In genomic region chr19:1399745-1400144, GRCh38 we compare ENCODE assay signal across 17 cellular contexts. TPM values are rescaled to one million over a fixed set of nuclear protein-coding genes. Genes with fewer than 3 reads are reported as not detected.
DNase-seq lines count a peak whose midpoint lies in the region; ATAC-seq, FAIRE-seq and TF ChIP-seq lines count a peak whose summit lies in the region.
"Had no signal": no experiment of that assay in that cellular context is flagged by ENCODE, and none has a peak within 500 bp of the region (broad histone marks: within the 10 kb centered on the region; RNA-seq: fewer than 3 reads in every experiment).

No MANE protein-coding gene starts in this region.

- intact Hi-C loops in body of pancreas (cut with DNase I): no loop called here
- intact Hi-C loops in psoas muscle (cut with DNase I): loop anchor here (2.0 to 10.0 kb wide), 3 partner anchors 15 to 825 kb away; partner anchors contain the start of genes BSG (in 1 of the 2) and FAM174C (in 1 of the 2)
- intact Hi-C loops in activated CD8-positive, alpha-beta T cell treated with anti-CD3 and anti-CD28 coated beads for 36 hours (cut with micrococcal nuclease): loop anchor here (2.0 kb wide), 1 partner anchor 15 kb away; no protein-coding TSS in a partner anchor

- TF ChIP-seq CTCF in body of pancreas (IDR thresholded peaks at IDR 0.05) (no peak), psoas muscle (IDR thresholded peaks at IDR 0.05) (no peak), omental fat pad (IDR thresholded peaks at IDR 0.05) (no peak), D721Med (IDR thresholded peaks at IDR 0.05; ENCODE audit: insufficient read depth, missing control alignments) (no peak)
- TF ChIP-seq CTCF in activated CD8-positive, alpha-beta T cell treated with anti-CD3 and anti-CD28 coated beads for 36 hours (IDR thresholded peaks at IDR 0.05): no peak

- no peak for DNase-seq in stimulated activated naive CD8-positive, alpha-beta T cell treated with anti-CD3 and anti-CD28 coated beads, Interleukin-15, amount 100 ng/mL, for 72 hours
- DNase-seq in stimulated activated naive CD8-positive, alpha-beta T cell treated with anti-CD3 and anti-CD28 coated beads, Interleukin-15, Interleukin-2, amounts not matched to agents 100 U/mL and 50 U/mL, for 24 hours: no peak
- DNase-seq in body of pancreas (no peak), psoas muscle (no peak), omental fat pad (ENCODE audit: low spot score) (no peak), D721Med (ENCODE audit: insufficient read length, low spot score) (no peak)
- DNase-seq in activated CD8-positive, alpha-beta T cell treated with anti-CD3 and anti-CD28 coated beads for 36 hours: no peak
- DNase-seq: CD8-positive, alpha-beta memory T cell; GF-D8; H7; NCI-H2081 treated with DMSO at 0.1 percent for 48 hours; NCI-H510A; NCI-H774; RPMI8226; SIG-M5 had no signal

- no peak overlapping the region for H3K27ac Mint-ChIP-seq in stimulated activated naive CD8-positive, alpha-beta T cell treated with anti-CD3 and anti-CD28 coated beads, Interleukin-15, amount 100 ng/mL, for 72 hours
- H3K27ac Mint-ChIP-seq in activated CD8-positive, alpha-beta T cell treated with anti-CD3 and anti-CD28 coated beads for 36 hours: no peak overlapping the region

- TF ChIP-seq POLR2A in body of pancreas (IDR thresholded peaks at IDR 0.05): no peak

- peaks cover 16% of the 10 kb centered on the region for H3K27me3 Mint-ChIP-seq in stimulated activated naive CD8-positive, alpha-beta T cell treated with anti-CD3 and anti-CD28 coated beads, Interleukin-15, amount 100 ng/mL, for 72 hours
- peaks cover 5% of the 10 kb centered on the region for H3K27me3 Mint-ChIP-seq in activated CD8-positive, alpha-beta T cell treated with anti-CD3 and anti-CD28 coated beads for 36 hours

- no peaks in the 10 kb centered on the region for H3K27me3 ChIP-seq in body of pancreas
- H3K27me3 ChIP-seq in psoas muscle (ENCODE audit: insufficient read depth in 3 of 3, low read length in 2 of 3): no peaks in the 10 kb centered on the region

- POLR2A ChIA-PET in activated CD8-positive, alpha-beta T cell treated with anti-CD3 and anti-CD28 coated beads for 36 hours (lab: Charles Lee): no interaction called here

- no peak overlapping the region for H3K4me3 Mint-ChIP-seq in stimulated activated naive CD8-positive, alpha-beta T cell treated with anti-CD3 and anti-CD28 coated beads, Interleukin-15, amount 100 ng/mL, for 72 hours
- H3K4me3 Mint-ChIP-seq in activated CD8-positive, alpha-beta T cell treated with anti-CD3 and anti-CD28 coated beads for 36 hours: no peak overlapping the region

- H3K27ac ChIP-seq in body of pancreas (peak overlapping the region; percentile 75 to 87 (median 84)), psoas muscle (peak overlapping the region; percentile 16)

- no peak for FAIRE-seq in D721Med (lab: Jason Lieb, UNC)
- FAIRE-seq: GM12892 had no signal

- H3K36me3 ChIP-seq in body of pancreas (replicated peaks in 1 of 2; ENCODE audit: insufficient read depth in 1 of 2, low read depth in 2 of 2) (no peaks in the 10 kb centered on the region), psoas muscle (ENCODE audit: insufficient read depth in 1 of 2, low read depth in 1 of 2) (peaks cover 0 to 21% of the 10 kb centered on the region in 2 donors)

- H3K4me1 ChIP-seq in body of pancreas: peaks cover 72% of the 10 kb centered on the region
- peaks cover 25% of the 10 kb centered on the region for H3K4me1 ChIP-seq in psoas muscle

- H3K9me3 ChIP-seq in body of pancreas: no peaks in the 10 kb centered on the region
- no peaks in the 10 kb centered on the region for H3K9me3 ChIP-seq in psoas muscle

- H3K36me3 Mint-ChIP-seq in activated CD8-positive, alpha-beta T cell treated with anti-CD3 and anti-CD28 coated beads for 36 hours (ENCODE audit: low read depth): no peaks in the 10 kb centered on the region
- H3K36me3 Mint-ChIP-seq: CD8-positive, alpha-beta memory T cell had no signal

- peak; percentile 14 for ATAC-seq in stimulated activated naive CD8-positive, alpha-beta T cell treated with anti-CD3 and anti-CD28 coated beads, Interleukin-15, amount 100 ng/mL, for 72 hours
- ATAC-seq in stimulated activated naive CD8-positive, alpha-beta T cell treated with anti-CD3 and anti-CD28 coated beads, Interleukin-15, Interleukin-2, amounts not matched to agents 100 U/mL and 50 U/mL, for 24 hours: no peak
- ATAC-seq in body of pancreas (no peak), psoas muscle (no peak), omental fat pad (ENCODE audit: low FRiP score) (no peak), HG03280 (IDR thresholded peaks at IDR 0.05; ENCODE audit: unreplicated experiment) (no peak)
- ATAC-seq in activated CD8-positive, alpha-beta T cell treated with anti-CD3 and anti-CD28 coated beads for 36 hours: no peak

- H3K9me3 Mint-ChIP-seq in stimulated activated naive CD8-positive, alpha-beta T cell treated with anti-CD3 and anti-CD28 coated beads, Interleukin-15, amount 100 ng/mL, for 72 hours: no peaks in the 10 kb centered on the region
- no peaks in the 10 kb centered on the region for H3K9me3 Mint-ChIP-seq in activated CD8-positive, alpha-beta T cell treated with anti-CD3 and anti-CD28 coated beads for 36 hours
- H3K9me3 Mint-ChIP-seq: CD8-positive, alpha-beta memory T cell had no signal

- WGBS in body of pancreas, 2 donors: 80 to 83% methylated on average over 1 to 15 of the region's 15 CpGs
- WGBS in psoas muscle, 3 donors: 89 to 95% (median 90%) methylated on average over 15 of the region's 15 CpGs

- CTCF ChIA-PET in activated CD8-positive, alpha-beta T cell treated with anti-CD3 and anti-CD28 coated beads for 36 hours (lab: Charles Lee): no interaction called here

- peaks cover 47% of the 10 kb centered on the region for H3K4me1 Mint-ChIP-seq in stimulated activated naive CD8-positive, alpha-beta T cell treated with anti-CD3 and anti-CD28 coated beads, Interleukin-15, amount 100 ng/mL, for 72 hours
- H3K4me1 Mint-ChIP-seq in activated CD8-positive, alpha-beta T cell treated with anti-CD3 and anti-CD28 coated beads for 36 hours (ENCODE audit: low read depth): peaks cover 20% of the 10 kb centered on the region

- H3K4me3 ChIP-seq in body of pancreas (no peak overlapping the region), psoas muscle (no peak overlapping the region)

RNA-seq across cellular contexts. Expression of gene GAMT, which starts 1.6 kb away (rescaled TPM):
- total RNA-seq in body of pancreas: 100 to 1,000 TPM in 1 of 2 donors, 10 to 100 TPM in 1; 70.2 to 129 TPM
- total RNA-seq in psoas muscle: 100 to 1,000 TPM; 227 to 339 (median 232) TPM
- 100 to 1,000 TPM; 162 to 464 (median 351) TPM for polyA plus RNA-seq in psoas muscle
- 10 to 100 TPM; 10.8 to 16.2 (median 13.7) TPM for total RNA-seq in omental fat pad
- total RNA-seq in activated CD8-positive, alpha-beta T cell treated with anti-CD3 and anti-CD28 coated beads for 36 hours: 10 to 100 TPM; 27.8 to 29.5 TPM

RNA-seq across cellular contexts. Expression of gene DAZAP1, which starts 7.6 kb away (rescaled TPM):
- 10 to 100 TPM; 25.4 to 63.3 TPM for total RNA-seq in body of pancreas
- total RNA-seq in psoas muscle: 100 to 1,000 TPM in 1 of 4 donors, 10 to 100 TPM in 3; 59.9 to 122 (median 86.9) TPM
- 100 to 1,000 TPM in 1 of 3 donors, 10 to 100 TPM in 2; 68.9 to 103 (median 94.1) TPM for polyA plus RNA-seq in psoas muscle
- 10 to 100 TPM; 47.3 to 55.7 (median 51.1) TPM for total RNA-seq in omental fat pad
- total RNA-seq in activated CD8-positive, alpha-beta T cell treated with anti-CD3 and anti-CD28 coated beads for 36 hours: 100 to 1,000 TPM; 263 to 283 TPM

RNA-seq across cellular contexts. Expression of gene NDUFS7, which starts 16.0 kb away (rescaled TPM):
- total RNA-seq in body of pancreas (10 to 100 TPM; 59.9 to 87.7 TPM), psoas muscle (100 to 1,000 TPM; 230 to 338 (median 308) TPM), omental fat pad (100 to 1,000 TPM in 3 of 4 donors, 10 to 100 TPM in 1; 80.3 to 121 (median 114) TPM)
- 100 to 1,000 TPM; 177 to 423 (median 294) TPM for polyA plus RNA-seq in psoas muscle
- total RNA-seq in activated CD8-positive, alpha-beta T cell treated with anti-CD3 and anti-CD28 coated beads for 36 hours: 100 to 1,000 TPM; 113 to 120 TPM

RNA-seq across cellular contexts. Expression of gene RPS15, which starts 38.5 kb away (rescaled TPM):
- 1,000 to 10,000 TPM; 2,008 to 2,166 TPM for total RNA-seq in body of pancreas
- 100 to 1,000 TPM; 697 to 992 (median 943) TPM for total RNA-seq in psoas muscle
- 1,000 to 10,000 TPM; 2,739 to 4,077 (median 3,158) TPM for polyA plus RNA-seq in psoas muscle
- 1,000 to 10,000 TPM; 2,522 to 3,708 (median 2,994) TPM for total RNA-seq in omental fat pad
- total RNA-seq in activated CD8-positive, alpha-beta T cell treated with anti-CD3 and anti-CD28 coated beads for 36 hours: 1,000 to 10,000 TPM; 1,854 to 1,879 TPM

RNA-seq across cellular contexts. Expression of gene APC2, which starts 50.2 kb away (rescaled TPM):
- under 1 TPM in 1 of 2 donors, not detected in 1; 0.26 TPM for total RNA-seq in body of pancreas
- under 1 TPM; 0.04 to 0.06 (median 0.05) TPM for total RNA-seq in psoas muscle
- polyA plus RNA-seq in psoas muscle: under 1 TPM in 2 of 3 donors, not detected in 1; 0.01 to 0.03 TPM
- under 1 TPM in 2 of 4 donors, not detected in 2; 0.12 to 0.19 TPM for total RNA-seq in omental fat pad
- under 1 TPM; 0.07 to 0.29 TPM for total RNA-seq in activated CD8-positive, alpha-beta T cell treated with anti-CD3 and anti-CD28 coated beads for 36 hours
- polyA plus RNA-seq: CD8-positive, alpha-beta memory T cell had no signal
